Comparison of ENCODE assay signal across 8 cellular contexts in the genomic region with DNA sequence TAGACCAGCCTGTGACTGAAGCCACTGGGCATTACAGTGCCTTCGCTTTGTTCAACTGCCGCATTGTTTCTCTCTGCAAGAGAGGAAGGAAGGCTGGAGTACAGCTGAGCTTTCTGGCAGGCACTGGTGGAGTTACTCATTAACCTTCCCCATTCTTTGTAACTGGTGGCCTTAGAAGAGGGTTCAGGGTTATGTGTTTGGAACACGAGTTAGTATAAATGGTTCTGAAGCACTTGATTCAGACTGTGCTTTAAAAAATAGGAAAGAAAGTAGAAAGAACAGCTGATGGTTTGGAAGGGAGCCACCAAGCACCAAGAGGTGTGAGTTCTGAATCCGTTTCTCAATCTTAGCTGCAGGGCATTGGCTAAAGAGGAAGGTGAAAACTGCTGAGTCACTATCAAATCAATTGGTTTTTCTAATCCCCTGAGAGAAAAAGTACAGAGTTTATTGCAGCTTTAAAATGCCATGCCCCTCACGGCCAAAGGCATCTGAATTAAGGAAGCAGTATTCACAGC. TPM values are rescaled to one million over a fixed set of nuclear protein-coding genes. Genes with fewer than 3 reads are reported as not detected.
A peak's percentile ranks its signal among the peaks of the same experiment; 100 is the strongest.
DNase-seq lines count a peak whose midpoint lies in the region; ATAC-seq, FAIRE-seq and TF ChIP-seq lines count a peak whose summit lies in the region.

No MANE protein-coding gene starts in this region.

- H3K9me3 Mint-ChIP-seq in T-cell: peaks cover 0 to 9% (median 2%) of the 10 kb centered on the region in 3 donors

- POLR2A ChIA-PET in T-cell (lab: Charles Lee): interaction anchor here in 1 of 2 donors (1.1 kb wide), 1 partner anchor 80 kb away, joined by 3 read pairs; no protein-coding TSS in a partner anchor

- no peak for TF ChIP-seq CTCF in D721Med (IDR thresholded peaks at IDR 0.05; ENCODE audit: insufficient read depth, missing control alignments)

- no peak for FAIRE-seq in D721Med (lab: Jason Lieb, UNC)

- H3K27me3 Mint-ChIP-seq in T-cell: no peaks in the 10 kb centered on the region

- H3K27ac Mint-ChIP-seq in T-cell: no peak overlapping the region

- peaks cover 6% of the 10 kb centered on the region for H3K36me3 Mint-ChIP-seq in T-cell

- ATAC-seq in GM18511 (IDR thresholded peaks at IDR 0.05; ENCODE audit: unreplicated experiment) (peak; percentile 93), HG02840 (IDR thresholded peaks at IDR 0.05; ENCODE audit: low FRiP score, unreplicated experiment) (peak; percentile 86), T-cell (replicated peaks in 1 of 4) (no peak)

- peaks cover 4 to 6% (median 5%) of the 10 kb centered on the region in 3 donors for H3K4me1 Mint-ChIP-seq in T-cell

- peak; percentile 75 to 82 for DNase-seq in NCI-H526 (lab: John Stamatoyannopoulos, UW)
- peak in 34 of 61 donors; percentile 1 to 73 (median 20) for DNase-seq in caudate nucleus (lab: John Stamatoyannopoulos, UW)
- peak; percentile 78 for DNase-seq in superior temporal gyrus (ENCODE audit: extremely low spot score)
- no peak for DNase-seq in T-cell
- DNase-seq in D721Med (ENCODE audit: insufficient read length, low spot score): no peak

- CTCF ChIA-PET in T-cell (lab: Charles Lee): no interaction called here

- H3K27ac ChIP-seq in caudate nucleus (ENCODE audit: low read depth, low read length): peak overlapping the region; percentile 73
- H3K27ac ChIP-seq in layer of hippocampus (ENCODE audit: low read depth, low read length): peak overlapping the region; percentile 71

- H3K27me3 ChIP-seq in layer of hippocampus (ENCODE audit: control insufficient read depth, insufficient read depth, low read length): no peaks in the 10 kb centered on the region

- H3K4me3 Mint-ChIP-seq in T-cell: no peak overlapping the region

RNA-seq across cellular contexts. Expression of gene HGD, which starts 3.7 kb away (rescaled TPM):
- total RNA-seq in T-cell: 1 to 10 TPM; 1.5 to 4.1 (median 2.6) TPM

Comparison
In these comparisons a context has a peak if more than half of its experiments do, and no peak if none do; other contexts are left out.
1. ATAC-seq: peak in GM18511 (single experiment) and HG02840 (single experiment); none in T-cell (0 of 4).
2. DNase-seq: peak in NCI-H526 (2 of 2), caudate nucleus (34 of 61) and superior temporal gyrus (single experiment); none in T-cell (0 of 34) and D721Med (single experiment).